In the genomic region with DNA sequence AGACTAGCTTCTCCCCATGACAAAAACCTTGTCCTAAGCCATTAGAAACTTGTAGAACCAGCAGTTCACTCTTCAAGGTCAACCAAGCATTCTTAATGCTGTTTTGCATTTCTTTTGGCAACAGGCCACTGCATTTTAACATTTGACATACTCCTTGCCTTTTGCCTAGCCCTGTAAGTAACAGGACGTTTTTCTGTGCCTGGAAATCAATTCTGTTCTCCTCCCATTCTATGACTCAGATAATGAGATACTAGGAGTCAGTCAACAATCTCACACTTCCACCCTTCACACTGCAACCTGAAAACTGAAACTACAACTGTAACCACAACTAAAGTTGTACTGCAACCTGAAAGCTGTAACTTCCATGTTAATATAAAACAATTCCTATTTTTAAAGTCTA, we compare ENCODE assay signal across 17 cellular contexts.
A peak's percentile ranks its signal among the peaks of the same experiment; 100 is the strongest.
DNase-seq lines count a peak whose midpoint lies in the region; ATAC-seq lines count a peak whose summit lies in the region.
"Had no signal": no experiment of that assay in that cellular context is flagged by ENCODE, and none has a peak within 500 bp of the region (broad histone marks: within the 10 kb centered on the region; RNA-seq: fewer than 3 reads in every experiment).

No MANE protein-coding gene starts in this region.

- WGBS in GM23248 (ENCODE audit: low coverage in 1 of 2, low lambda C conversion rate in 2 of 2, missing lambda C conversion rate in 2 of 2), 2 experiments, result 0% methylated on average over 1 of the region's 1 CpG

- H3F3A ChIP-seq in GM23248 (ENCODE audit: insufficient read depth), result no peaks in the 10 kb centered on the region

- in situ Hi-C loops in GM23248 (cut with MboI), result no loop called here

- H3K27ac Mint-ChIP-seq in activated CD4-positive, alpha-beta memory T cell treated with anti-CD3 and anti-CD28 coated beads for 36 hours, result no peak overlapping the region
- H3K27ac Mint-ChIP-seq: activated CD4-positive, alpha-beta T cell treated with anti-CD3 and anti-CD28 coated beads, Interleukin-2, amount 10 ng/mL, durations not matched to agents 7 days and 5 days; B cell; IgD-negative memory B cell; stimulated activated naive CD8-positive, alpha-beta T cell treated with anti-CD3 and anti-CD28 coated beads, Interleukin-15, amount 100 ng/mL, for 72 hours had no signal

- no peaks in the 10 kb centered on the region for H3K27me3 ChIP-seq in GM23248 (replicated peaks; ENCODE audit: insufficient read depth)

- no peaks in the 10 kb centered on the region for H3K36me3 Mint-ChIP-seq in activated CD4-positive, alpha-beta memory T cell treated with anti-CD3 and anti-CD28 coated beads for 36 hours
- H3K36me3 Mint-ChIP-seq: IgD-negative memory B cell had no signal

- peak; percentile 58 for ATAC-seq in HG03159 (IDR thresholded peaks at IDR 0.05; ENCODE audit: unreplicated experiment)
- ATAC-seq in stimulated activated naive CD8-positive, alpha-beta T cell treated with anti-CD3 and anti-CD28 coated beads, Interleukin-15, Interleukin-2, amounts not matched to agents 100 U/mL and 50 U/mL, for 24 hours, result no peak
- no peak for ATAC-seq in GM21515 (IDR thresholded peaks at IDR 0.05; ENCODE audit: unreplicated experiment)
- ATAC-seq: stimulated activated naive CD8-positive, alpha-beta T cell treated with anti-CD3 and anti-CD28 coated beads, Interleukin-15, amount 100 ng/mL, for 72 hours had no signal

- H3K4me2 ChIP-seq in GM23248 (ENCODE audit: unreplicated experiment), result no peak overlapping the region

- H2AFZ ChIP-seq in GM23248, result no peak overlapping the region

- intact Hi-C loops in activated CD4-positive, alpha-beta memory T cell treated with anti-CD3 and anti-CD28 coated beads for 36 hours (cut with micrococcal nuclease), result no loop called here

- H3K9me2 ChIP-seq in GM23248 (ENCODE audit: insufficient read depth), result no peaks in the 10 kb centered on the region

- CTCF ChIA-PET in activated CD4-positive, alpha-beta memory T cell treated with anti-CD3 and anti-CD28 coated beads for 36 hours (lab: Charles Lee), result no interaction called here

- H3K4me1 Mint-ChIP-seq in activated CD4-positive, alpha-beta memory T cell treated with anti-CD3 and anti-CD28 coated beads for 36 hours (ENCODE audit: low read depth), result no peaks in the 10 kb centered on the region
- H3K4me1 Mint-ChIP-seq: activated CD4-positive, alpha-beta T cell treated with anti-CD3 and anti-CD28 coated beads, Interleukin-2, amount 10 ng/mL, durations not matched to agents 7 days and 5 days; B cell; IgD-negative memory B cell; stimulated activated naive CD8-positive, alpha-beta T cell treated with anti-CD3 and anti-CD28 coated beads, Interleukin-15, amount 100 ng/mL, for 72 hours had no signal

- no peaks in the 10 kb centered on the region for H3K27me3 Mint-ChIP-seq in activated CD4-positive, alpha-beta memory T cell treated with anti-CD3 and anti-CD28 coated beads for 36 hours
- H3K27me3 Mint-ChIP-seq: B cell; IgD-negative memory B cell; stimulated activated naive CD8-positive, alpha-beta T cell treated with anti-CD3 and anti-CD28 coated beads, Interleukin-15, amount 100 ng/mL, for 72 hours had no signal

- H3K4me3 ChIP-seq in GM23248, result no peak overlapping the region
- H3K4me3 ChIP-seq: prostate gland had no signal

- H3K27ac ChIP-seq in GM23248, result no peak overlapping the region
- H3K27ac ChIP-seq: prostate gland had no signal

- no peak overlapping the region for H3K4me3 Mint-ChIP-seq in activated CD4-positive, alpha-beta memory T cell treated with anti-CD3 and anti-CD28 coated beads for 36 hours
- H3K4me3 Mint-ChIP-seq: activated CD4-positive, alpha-beta T cell treated with anti-CD3 and anti-CD28 coated beads, Interleukin-2, amount 10 ng/mL, durations not matched to agents 7 days and 5 days; B cell; IgD-negative memory B cell; stimulated activated naive CD8-positive, alpha-beta T cell treated with anti-CD3 and anti-CD28 coated beads, Interleukin-15, amount 100 ng/mL, for 72 hours had no signal

- DNase-seq in ELR (ENCODE audit: low read depth) (peak; percentile 32), amniotic epithelial cell (ENCODE audit: low read depth) (peak; percentile 29), iris pigment epithelial cell (ENCODE audit: low read depth) (peak; percentile 67), GM23248 (no peak)
- DNase-seq in activated CD4-positive, alpha-beta memory T cell treated with anti-CD3 and anti-CD28 coated beads for 36 hours, result no peak
- no peak for DNase-seq in stimulated activated naive CD8-positive, alpha-beta T cell treated with anti-CD3 and anti-CD28 coated beads, Interleukin-15, Interleukin-2, amounts not matched to agents 100 U/mL and 50 U/mL, for 24 hours
- DNase-seq: activated CD4-positive, alpha-beta T cell treated with anti-CD3 and anti-CD28 coated beads, Interleukin-2, amount 10 ng/mL, durations not matched to agents 7 days and 5 days; activated gamma-delta T cell; NCI-H1694; stimulated activated CD4-positive, alpha-beta T cell treated with anti-CD3 and anti-CD28 coated beads, Interleukin-2, amount 100 ng/mL, for 48 hours; stimulated activated naive CD8-positive, alpha-beta T cell treated with anti-CD3 and anti-CD28 coated beads, Interleukin-15, amount 100 ng/mL, for 72 hours; T-helper 1 cell had no signal

- POLR2A ChIA-PET in activated CD4-positive, alpha-beta memory T cell treated with anti-CD3 and anti-CD28 coated beads for 36 hours (lab: Charles Lee), result no interaction called here

- H3K9ac ChIP-seq in GM23248, result no peak overlapping the region

- H3K4me1 ChIP-seq in GM23248 (ENCODE audit: insufficient read depth), result no peaks in the 10 kb centered on the region
- H3K4me1 ChIP-seq: prostate gland had no signal

- no peaks in the 10 kb centered on the region for H3K36me3 ChIP-seq in GM23248 (ENCODE audit: low read depth)
- H3K36me3 ChIP-seq: prostate gland had no signal

- H3K9me3 ChIP-seq in GM23248 (ENCODE audit: low read depth), result no peaks in the 10 kb centered on the region
- H3K9me3 ChIP-seq: prostate gland had no signal

- no peaks in the 10 kb centered on the region for H4K20me1 ChIP-seq in GM23248 (ENCODE audit: insufficient read depth)

- no peaks in the 10 kb centered on the region for H3K9me3 Mint-ChIP-seq in activated CD4-positive, alpha-beta memory T cell treated with anti-CD3 and anti-CD28 coated beads for 36 hours
- H3K9me3 Mint-ChIP-seq: activated CD4-positive, alpha-beta T cell treated with anti-CD3 and anti-CD28 coated beads, Interleukin-2, amount 10 ng/mL, durations not matched to agents 7 days and 5 days; stimulated activated naive CD8-positive, alpha-beta T cell treated with anti-CD3 and anti-CD28 coated beads, Interleukin-15, amount 100 ng/mL, for 72 hours had no signal

- no peaks in the 10 kb centered on the region for H3K79me2 ChIP-seq in GM23248 (ENCODE audit: insufficient read depth)

Comparison
In these comparisons a context has a peak if more than half of its experiments do, and no peak if none do; other contexts are left out.
1. DNase-seq: peak in ELR (single experiment), amniotic epithelial cell (single experiment) and iris pigment epithelial cell (single experiment); none in activated CD4-positive, alpha-beta memory T cell treated with anti-CD3 and anti-CD28 coated beads for 36 hours (single experiment), stimulated activated naive CD8-positive, alpha-beta T cell treated with anti-CD3 and anti-CD28 coated beads, Interleukin-15, Interleukin-2, amounts not matched to agents 100 U/mL and 50 U/mL, for 24 hours (single experiment) and GM23248 (single experiment).